2 cellular contexts compared by ENCODE assay signal in the genomic region with DNA sequence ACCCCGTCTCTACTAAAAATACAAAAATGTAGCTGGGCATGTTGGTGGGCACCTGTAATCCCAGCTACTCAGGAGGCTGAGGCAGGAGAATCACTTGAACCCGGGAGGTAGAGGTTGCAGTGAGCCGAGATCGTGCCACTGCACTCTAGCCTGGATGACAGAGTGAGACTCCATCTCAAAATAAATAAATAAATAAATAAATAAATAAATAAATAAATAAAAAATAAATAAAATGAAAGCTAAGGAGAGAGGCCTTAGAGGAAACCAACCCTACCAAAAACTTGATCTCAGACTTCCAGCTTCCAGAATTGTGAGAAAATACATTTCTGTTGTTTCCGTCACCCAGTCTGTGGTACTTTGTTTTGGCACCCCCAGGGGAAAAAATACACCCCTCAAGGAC. TPM values are rescaled to one million over a fixed set of nuclear protein-coding genes. Genes with fewer than 3 reads are reported as not detected.
"Had no signal": no experiment of that assay in that cellular context is flagged by ENCODE, and none has a peak within 500 bp of the region (broad histone marks: within the 10 kb centered on the region; RNA-seq: fewer than 3 reads in every experiment).

No MANE protein-coding gene starts in this region.

RNA-seq across cellular contexts. Expression of gene CLMP, which starts 42.7 kb away (rescaled TPM):
- total RNA-seq: activated B cell treated with CpG ODN at 0.5 μM for 24 hours; activated CD8-positive, alpha-beta memory T cell treated with anti-CD3 and anti-CD28 coated beads for 36 hours had no signal
